ENCODE assay signal across 13 cellular contexts in genomic region chrX:118534716-118535493, GRCh38. TPM values are rescaled to one million over a fixed set of nuclear protein-coding genes. Genes with fewer than 3 reads are reported as not detected.
A peak's percentile ranks its signal among the peaks of the same experiment; 100 is the strongest.
DNase-seq lines count a peak whose midpoint lies in the region; ATAC-seq, FAIRE-seq and TF ChIP-seq lines count a peak whose summit lies in the region.
"Had no signal": no experiment of that assay in that cellular context is flagged by ENCODE, and none has a peak within 500 bp of the region (broad histone marks: within the 10 kb centered on the region; RNA-seq: fewer than 3 reads in every experiment).

No MANE protein-coding gene starts in this region.

- no TSS peak for BruUV-seq in K562 (replicated peaks; lab: Mats Ljungman, UMichigan)

- no peak overlapping the region for H3K4me2 ChIP-seq in K562 (ENCODE audit: insufficient read depth, low read length)

- peak overlapping the region; percentile 10; the same call in 1 of the 2 replicates for H2AFZ ChIP-seq in K562 (ENCODE audit: low read depth, low read length)

- in situ Hi-C loops in K562 (cut with MboI): no loop called here

- no peaks in the 10 kb centered on the region for H3K27me3 Mint-ChIP-seq in activated CD4-positive, alpha-beta T cell treated with anti-CD3 and anti-CD28 coated beads, Interleukin-2, amount 10 ng/mL, durations not matched to agents 7 days and 5 days

- H3K27ac Mint-ChIP-seq in activated CD4-positive, alpha-beta T cell treated with anti-CD3 and anti-CD28 coated beads, Interleukin-2, amount 10 ng/mL, durations not matched to agents 7 days and 5 days: peak overlapping the region; percentile 22

- H3K9me3 ChIP-seq in K562 (replicated peaks; ENCODE audit: control insufficient read depth, insufficient read depth, low read depth, low read length): no peaks in the 10 kb centered on the region
- H3K9me3 ChIP-seq: thyroid gland had no signal

- no peak for FAIRE-seq in K562 (lab: Jason Lieb, UNC)

- no peak overlapping the region for H3K9ac ChIP-seq in K562 (ENCODE audit: insufficient read depth in 1 of 2, low read depth in 2 of 2, low read length in 2 of 2)

- ATAC-seq in K562 (peak; percentile 19; the same call in 1 of the 3 replicates), GM18511 (IDR thresholded peaks at IDR 0.05; ENCODE audit: unreplicated experiment) (no peak)

- no peak for TF ChIP-seq EP300 in K562 (IDR thresholded peaks at IDR 0.05; ENCODE audit: low read length)

- TF ChIP-seq RAD21 in K562 (CRISPR knock-in tag; conservative IDR thresholded peaks at IDR 0.05 in 1 of 2, IDR thresholded peaks at IDR 0.05 in 1 of 2): no peak

- H3K36me3 ChIP-seq in K562 (ENCODE audit: control insufficient read depth, insufficient read depth, low read length): peaks cover 10% of the 10 kb centered on the region; the same call in 2 of the 3 replicates
- H3K36me3 ChIP-seq: thyroid gland had no signal

- peaks cover 0 to 28% of the 10 kb centered on the region in 2 experiments; a peak in 2 of 5 replicates for H3K4me1 ChIP-seq in K562 (replicated peaks in 1 of 2; ENCODE audit: control insufficient read depth in 2 of 2, insufficient read depth in 2 of 2, low read length in 2 of 2)

- peaks cover 83% of the 10 kb centered on the region for H3K79me2 ChIP-seq in K562 (ENCODE audit: control insufficient read depth, insufficient read depth, low read length)

- H3K4me3 Mint-ChIP-seq in activated CD4-positive, alpha-beta T cell treated with anti-CD3 and anti-CD28 coated beads, Interleukin-2, amount 10 ng/mL, durations not matched to agents 7 days and 5 days: no peak overlapping the region

- no peak for TF ChIP-seq CTCF in K562 (IDR thresholded peaks at IDR 0.05 in 2 of 3, conservative IDR thresholded peaks at IDR 0.05 in 1 of 3; ENCODE audit: insufficient read depth in 2 of 3, low read depth in 1 of 3, low read length in 3 of 3)
- TF ChIP-seq CTCF in retinal pigment epithelial cell (conservative IDR thresholded peaks at IDR 0.05; ENCODE audit: low read depth, low read length): no peak

- intact Hi-C loops in K562 (cut with micrococcal nuclease): loop anchor here (5.0 kb wide), 1 partner anchor 67 kb away; no protein-coding TSS in a partner anchor

- peaks cover 68% of the 10 kb centered on the region for H3K4me1 Mint-ChIP-seq in activated CD4-positive, alpha-beta T cell treated with anti-CD3 and anti-CD28 coated beads, Interleukin-2, amount 10 ng/mL, durations not matched to agents 7 days and 5 days

- H4K20me1 ChIP-seq in K562 (replicated peaks; ENCODE audit: control insufficient read depth, insufficient read depth, low read length): no peaks in the 10 kb centered on the region

- peaks cover 27% of the 10 kb centered on the region for H3K36me3 Mint-ChIP-seq in activated CD4-positive, alpha-beta T cell treated with anti-CD3 and anti-CD28 coated beads, Interleukin-2, amount 10 ng/mL, durations not matched to agents 7 days and 5 days (ENCODE audit: low read depth)

- H3K27me3 ChIP-seq in K562 (ENCODE audit: control insufficient read depth in 2 of 2, insufficient read depth in 2 of 2, low read length in 2 of 2): no peaks in the 10 kb centered on the region
- H3K27me3 ChIP-seq: thyroid gland had no signal

- DNase-seq in activated CD4-positive, alpha-beta T cell treated with anti-CD3 and anti-CD28 coated beads, Interleukin-2, amount 10 ng/mL, durations not matched to agents 7 days and 5 days: no peak
- DNase-seq in activated CD4-positive, alpha-beta T cell treated with anti-CD3 and anti-CD28 coated beads for 48 hours: no peak
- DNase-seq in NCI-H460 (ENCODE audit: extremely low read depth, low read depth) (peak; percentile 61), K562 (ENCODE audit: extremely low read depth in 1 of 4, low spot score in 3 of 4) (no peak), retinal pigment epithelial cell (ENCODE audit: low read depth) (peak; percentile 41), NCI-H2081 treated with DMSO at 0.1 percent for 48 hours (lab: John Stamatoyannopoulos, UW) (no peak), NCI-H1417 treated with DMSO at 0.1 percent for 48 hours (lab: John Stamatoyannopoulos, UW) (no peak)
- DNase-seq: activated CD4-positive, CD25-positive, alpha-beta regulatory T cell; head of caudate nucleus; NCI-H2081; retina; thyroid gland had no signal

- H3K4me3 ChIP-seq in K562 (no peak overlapping the region), retinal pigment epithelial cell (ENCODE audit: low read length) (no peak overlapping the region)
- H3K4me3 ChIP-seq: thyroid gland had no signal

- H3K9me1 ChIP-seq in K562 (ENCODE audit: control insufficient read depth, insufficient read depth, low read length): no peaks in the 10 kb centered on the region

- TF ChIP-seq POLR2A in K562 (conservative IDR thresholded peaks at IDR 0.05): no peak

- peak overlapping the region; percentile 42; the same call in 1 of the 3 replicates for H3K27ac ChIP-seq in K562 (ENCODE audit: extremely low read depth, low read depth, low read length)
- H3K27ac ChIP-seq: thyroid gland had no signal

- WGBS in K562 (ENCODE audit: insufficient coverage, low coverage, missing lambda C conversion rate): 64% methylated on average over 9 of the region's 9 CpGs

- H3K9me3 Mint-ChIP-seq in activated CD4-positive, alpha-beta T cell treated with anti-CD3 and anti-CD28 coated beads, Interleukin-2, amount 10 ng/mL, durations not matched to agents 7 days and 5 days: no peaks in the 10 kb centered on the region

- POLR2A ChIA-PET in activated CD4-positive, alpha-beta T cell treated with anti-CD3 and anti-CD28 coated beads, Interleukin-2, amount 10 ng/mL, durations not matched to agents 7 days and 5 days (lab: Charles Lee): no interaction called here
- POLR2A ChIA-PET in K562 (lab: Yijun Ruan, JAX): interaction anchor here (0.6 to 2.1 kb wide), 3 partner anchors 9 to 26 kb away, joined by 3 to 7 read pairs (median 4); no protein-coding TSS in a partner anchor

- CTCF ChIA-PET in activated CD4-positive, alpha-beta T cell treated with anti-CD3 and anti-CD28 coated beads, Interleukin-2, amount 10 ng/mL, durations not matched to agents 7 days and 5 days (lab: Charles Lee): interaction anchor here (0.7 kb wide), 1 partner anchor 39 kb away, joined by 3 read pairs; the partner anchor contains the start of gene DOCK11
- CTCF ChIA-PET in K562 (lab: Yijun Ruan, JAX; ENCODE audit: low intra/inter-chr PET ratio): no interaction called here

TF ChIP-seq in K562, 482 proteins besides CTCF, POLR2A, EP300 and RAD21 (continues in another document):
- TF ChIP-seq RCOR1 (IDR thresholded peaks at IDR 0.05; ENCODE audit: borderline replicate concordance in 1 of 2, low read depth in 2 of 2, low read length in 2 of 2) (0 out of 4 replicates have a peak, but pooled peaks of 1 of the 2 experiments have one; percentile 50), RFX7 (CRISPR knock-in tag; IDR thresholded peaks at IDR 0.05) (no peak), ZEB2 (IDR thresholded peaks at IDR 0.05) (no peak), CHD4 (IDR thresholded peaks at IDR 0.05; ENCODE audit: insufficient read depth, insufficient replicate concordance, low read depth, low read length, poor library complexity, severe bottlenecking) (peak; percentile 45)

RNA-seq across cellular contexts. Expression of gene DOCK11, which starts 39.3 kb away (rescaled TPM):
- 10 to 100 TPM; 76.6 to 77.8 TPM for total RNA-seq in activated CD4-positive, alpha-beta T cell treated with anti-CD3 and anti-CD28 coated beads, Interleukin-2, amount 10 ng/mL, durations not matched to agents 7 days and 5 days
- 25.0 TPM in 2 replicates for total RNA-seq in NCI-H460 (2014; rRNA removed; shearing (Covaris generic))
- 6.3 and 21.2 TPM in 2 replicates for polyA plus RNA-seq in NCI-H460 (2014; cell fraction: nucleus; rRNA removed)
- total RNA-seq in K562 (2011; cell fraction: chromatin; rRNA removed; ENCODE audit: low replicate concordance): 20.0 and 87.2 TPM in 2 replicates
- 9.2 and 16.3 TPM in 2 replicates for total RNA-seq in K562 (2011; cell fraction: nucleolus; rRNA removed)
- total RNA-seq in K562 (2011; cell fraction: nucleoplasm; rRNA removed): 24.5 and 31.0 TPM in 2 replicates
- total RNA-seq in K562 (2014; rRNA removed) (49.4 and 52.5 TPM in 2 replicates), K562 (2014; rRNA removed; fragmentation: Illumina TruSeq; extraction: Trizol) (74.8 and 86.1 TPM in 2 replicates), K562 (2015; rRNA removed; fragmentation: Illumina TruSeq; extraction: Trizol) (67.4 and 77.8 TPM in 2 replicates), K562 (2021) (56.8 and 58.5 TPM in 2 replicates)
- polyA plus RNA-seq in K562 (2011; rRNA removed) (38.4 and 50.9 TPM in 2 replicates), K562 (2014; fragmentation: Illumina TruSeq; extraction: Trizol) (47.5 and 55.3 TPM in 2 replicates), K562 (2014; fragmentation: Nextera tagmentation; extraction: Ambion mirVana) (10 to 100 TPM; 42.2 to 46.4 TPM), K562 (2014; rRNA removed) (41.8 and 42.5 TPM in 2 replicates)
- 8.6 and 17.2 TPM in 2 replicates for polyA plus RNA-seq in K562 (2011; cell fraction: cytosol; rRNA removed)
- 18.1 and 40.4 TPM in 2 replicates for polyA plus RNA-seq in K562 (2011; cell fraction: nucleus; rRNA removed)
- polyA plus RNA-seq in K562 (2012): 58.3 and 63.2 TPM in 2 replicates
- 101 and 110 TPM in 2 replicates for polyA minus RNA-seq in K562 (2011; rRNA and poly(A)+ RNA removed)
- polyA minus RNA-seq in K562 (2011; cell fraction: cytosol; rRNA and poly(A)+ RNA removed): 25.4 and 37.8 TPM in 2 replicates
- 16.6 and 34.4 TPM in 2 replicates for polyA minus RNA-seq in K562 (2011; cell fraction: nucleus; rRNA and poly(A)+ RNA removed)

Comparison
In these comparisons a context has a peak if more than half of its experiments do, and no peak if none do; other contexts are left out.
1. DNase-seq: peak in NCI-H460 (single experiment) and retinal pigment epithelial cell (single experiment); none in activated CD4-positive, alpha-beta T cell treated with anti-CD3 and anti-CD28 coated beads, Interleukin-2, amount 10 ng/mL, durations not matched to agents 7 days and 5 days (single experiment), activated CD4-positive, alpha-beta T cell treated with anti-CD3 and anti-CD28 coated beads for 48 hours (single experiment), K562 (0 of 4), NCI-H2081 treated with DMSO at 0.1 percent for 48 hours (single experiment) and NCI-H1417 treated with DMSO at 0.1 percent for 48 hours (single experiment).